1 cellular context compared by ENCODE assay signal in genomic region chr3:72582211-72582878, GRCh38.
A peak's percentile ranks its signal among the peaks of the same experiment; 100 is the strongest.
TF ChIP-seq lines count a peak whose summit lies in the region.

No MANE protein-coding gene starts in this region.

TF ChIP-seq in HepG2, 621 proteins besides CTCF, POLR2A, EP300 and RAD21 (continued from another document and continues in another):
- TF ChIP-seq, protein P1, sequence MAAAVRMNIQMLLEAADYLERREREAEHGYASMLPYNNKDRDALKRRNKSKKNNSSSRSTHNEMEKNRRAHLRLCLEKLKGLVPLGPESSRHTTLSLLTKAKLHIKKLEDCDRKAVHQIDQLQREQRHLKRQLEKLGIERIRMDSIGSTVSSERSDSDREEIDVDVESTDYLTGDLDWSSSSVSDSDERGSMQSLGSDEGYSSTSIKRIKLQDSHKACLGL (CRISPR knock-in tag; IDR thresholded peaks at IDR 0.05), result no peak
- TF ChIP-seq ZNF616 (CRISPR knock-in tag; IDR thresholded peaks at IDR 0.05; ENCODE audit: low read depth) (no peak), ZSCAN25 (CRISPR knock-in tag; IDR thresholded peaks at IDR 0.05) (no peak), KAT8 (CRISPR knock-in tag; IDR thresholded peaks at IDR 0.05) (peak; percentile 51; the same call in 1 of the 2 replicates), U2AF2 (IDR thresholded peaks at IDR 0.05; ENCODE audit: low read depth, low read length) (no peak), CHD4 (IDR thresholded peaks at IDR 0.05; ENCODE audit: borderline replicate concordance, low read length) (no peak), ZBTB3 (CRISPR knock-in tag; IDR thresholded peaks at IDR 0.05; ENCODE audit: borderline replicate concordance, low read depth) (no peak), ZNF253 (CRISPR knock-in tag; IDR thresholded peaks at IDR 0.05; ENCODE audit: borderline replicate concordance) (no peak), ZNF329 (CRISPR knock-in tag; IDR thresholded peaks at IDR 0.05; ENCODE audit: low read depth) (no peak), NFE2L2 (IDR thresholded peaks at IDR 0.05; ENCODE audit: low read length) (no peak), REL (CRISPR knock-in tag; conservative IDR thresholded peaks at IDR 0.05) (no peak), ZNF263 (CRISPR knock-in tag; IDR thresholded peaks at IDR 0.05) (no peak), ZNF570 (CRISPR knock-in tag; IDR thresholded peaks at IDR 0.05; ENCODE audit: borderline replicate concordance) (no peak), AHDC1 (CRISPR knock-in tag; IDR thresholded peaks at IDR 0.05; ENCODE audit: borderline replicate concordance) (peak; percentile 66; the same call in 1 of the 2 replicates), ATRX (CRISPR knock-in tag; IDR thresholded peaks at IDR 0.05; ENCODE audit: borderline replicate concordance) (no peak), ETV6 (CRISPR knock-in tag; conservative IDR thresholded peaks at IDR 0.05) (no peak), FOXP4 (CRISPR knock-in tag; IDR thresholded peaks at IDR 0.05) (peak; percentile 78), FOXA1 (IDR thresholded peaks at IDR 0.05) (no peak), FOXA1 (CRISPR knock-in tag; IDR thresholded peaks at IDR 0.05) (peak; percentile 73), JUNB (CRISPR knock-in tag; IDR thresholded peaks at IDR 0.05; ENCODE audit: borderline replicate concordance) (no peak), ZSCAN5A (CRISPR knock-in tag; IDR thresholded peaks at IDR 0.05; ENCODE audit: borderline replicate concordance) (no peak), SSRP1 (CRISPR knock-in tag; IDR thresholded peaks at IDR 0.05) (no peak), DNMT3B (CRISPR knock-in tag; conservative IDR thresholded peaks at IDR 0.05) (no peak), ZNF782 (CRISPR knock-in tag; IDR thresholded peaks at IDR 0.05; ENCODE audit: borderline replicate concordance) (no peak), ZNF235 (CRISPR knock-in tag; IDR thresholded peaks at IDR 0.05; ENCODE audit: borderline replicate concordance) (no peak), ZNF12 (CRISPR knock-in tag; IDR thresholded peaks at IDR 0.05) (no peak), HIVEP1 (CRISPR knock-in tag; IDR thresholded peaks at IDR 0.05) (no peak), ZFP62 (CRISPR knock-in tag; IDR thresholded peaks at IDR 0.05) (no peak), ZNF446 (CRISPR knock-in tag; IDR thresholded peaks at IDR 0.05) (no peak), PHF8 (CRISPR knock-in tag; IDR thresholded peaks at IDR 0.05) (no peak), ZNF704 (CRISPR knock-in tag; IDR thresholded peaks at IDR 0.05; ENCODE audit: borderline replicate concordance) (no peak), FOXA3 (CRISPR knock-in tag; IDR thresholded peaks at IDR 0.05) (peak; percentile 85), ZNF615 (CRISPR knock-in tag; IDR thresholded peaks at IDR 0.05; ENCODE audit: borderline replicate concordance) (no peak), STAG1 (CRISPR knock-in tag; IDR thresholded peaks at IDR 0.05) (no peak; the same call in 1 of the 2 replicates), DMTF1 (CRISPR knock-in tag; IDR thresholded peaks at IDR 0.05) (no peak), GATAD2A (CRISPR knock-in tag; IDR thresholded peaks at IDR 0.05) (peak; percentile 94), TRIM22 (IDR thresholded peaks at IDR 0.05) (no peak), ZNF326 (CRISPR knock-in tag; IDR thresholded peaks at IDR 0.05; ENCODE audit: borderline replicate concordance) (no peak), ZNF275 (CRISPR knock-in tag; IDR thresholded peaks at IDR 0.05; ENCODE audit: borderline replicate concordance) (no peak)
- TF ChIP-seq, protein P2, sequence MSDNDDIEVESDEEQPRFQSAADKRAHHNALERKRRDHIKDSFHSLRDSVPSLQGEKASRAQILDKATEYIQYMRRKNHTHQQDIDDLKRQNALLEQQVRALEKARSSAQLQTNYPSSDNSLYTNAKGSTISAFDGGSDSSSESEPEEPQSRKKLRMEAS (IDR thresholded peaks at IDR 0.05), result peak; percentile 40; the same call in 1 of the 2 replicates
- TF ChIP-seq, protein P3, sequence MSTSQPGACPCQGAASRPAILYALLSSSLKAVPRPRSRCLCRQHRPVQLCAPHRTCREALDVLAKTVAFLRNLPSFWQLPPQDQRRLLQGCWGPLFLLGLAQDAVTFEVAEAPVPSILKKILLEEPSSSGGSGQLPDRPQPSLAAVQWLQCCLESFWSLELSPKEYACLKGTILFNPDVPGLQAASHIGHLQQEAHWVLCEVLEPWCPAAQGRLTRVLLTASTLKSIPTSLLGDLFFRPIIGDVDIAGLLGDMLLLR (CRISPR knock-in tag; IDR thresholded peaks at IDR 0.05), result no peak
- TF ChIP-seq, protein P4, sequence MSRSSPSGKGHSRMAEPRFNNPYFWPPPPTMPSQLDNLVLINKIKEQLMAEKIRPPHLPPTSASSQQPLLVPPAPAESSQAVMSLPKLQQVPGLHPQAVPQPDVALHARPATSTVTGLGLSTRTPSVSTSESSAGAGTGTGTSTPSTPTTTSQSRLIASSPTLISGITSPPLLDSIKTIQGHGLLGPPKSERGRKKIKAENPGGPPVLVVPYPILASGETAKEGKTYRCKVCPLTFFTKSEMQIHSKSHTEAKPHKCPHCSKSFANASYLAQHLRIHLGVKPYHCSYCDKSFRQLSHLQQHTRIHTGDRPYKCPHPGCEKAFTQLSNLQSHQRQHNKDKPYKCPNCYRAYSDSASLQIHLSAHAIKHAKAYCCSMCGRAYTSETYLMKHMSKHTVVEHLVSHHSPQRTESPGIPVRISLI (CRISPR knock-in tag; IDR thresholded peaks at IDR 0.05; ENCODE audit: borderline replicate concordance), result peak; percentile 93
- TF ChIP-seq, protein P5, sequence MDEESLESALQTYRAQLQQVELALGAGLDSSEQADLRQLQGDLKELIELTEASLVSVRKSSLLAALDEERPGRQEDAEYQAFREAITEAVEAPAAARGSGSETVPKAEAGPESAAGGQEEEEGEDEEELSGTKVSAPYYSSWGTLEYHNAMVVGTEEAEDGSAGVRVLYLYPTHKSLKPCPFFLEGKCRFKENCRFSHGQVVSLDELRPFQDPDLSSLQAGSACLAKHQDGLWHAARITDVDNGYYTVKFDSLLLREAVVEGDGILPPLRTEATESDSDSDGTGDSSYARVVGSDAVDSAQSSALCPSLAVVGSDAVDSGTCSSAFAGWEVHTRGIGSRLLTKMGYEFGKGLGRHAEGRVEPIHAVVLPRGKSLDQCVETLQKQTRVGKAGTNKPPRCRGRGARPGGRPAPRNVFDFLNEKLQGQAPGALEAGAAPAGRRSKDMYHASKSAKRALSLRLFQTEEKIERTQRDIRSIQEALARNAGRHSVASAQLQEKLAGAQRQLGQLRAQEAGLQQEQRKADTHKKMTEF (CRISPR knock-in tag; IDR thresholded peaks at IDR 0.05), result peak; percentile 73
- TF ChIP-seq, protein P6, sequence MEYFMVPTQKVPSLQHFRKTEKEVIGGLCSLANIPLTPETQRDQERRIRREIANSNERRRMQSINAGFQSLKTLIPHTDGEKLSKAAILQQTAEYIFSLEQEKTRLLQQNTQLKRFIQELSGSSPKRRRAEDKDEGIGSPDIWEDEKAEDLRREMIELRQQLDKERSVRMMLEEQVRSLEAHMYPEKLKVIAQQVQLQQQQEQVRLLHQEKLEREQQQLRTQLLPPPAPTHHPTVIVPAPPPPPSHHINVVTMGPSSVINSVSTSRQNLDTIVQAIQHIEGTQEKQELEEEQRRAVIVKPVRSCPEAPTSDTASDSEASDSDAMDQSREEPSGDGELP (IDR thresholded peaks at IDR 0.05; ENCODE audit: borderline replicate concordance, low read depth), result no peak
